Comparison of ENCODE assay signal across 16 cellular contexts in the genomic region with DNA sequence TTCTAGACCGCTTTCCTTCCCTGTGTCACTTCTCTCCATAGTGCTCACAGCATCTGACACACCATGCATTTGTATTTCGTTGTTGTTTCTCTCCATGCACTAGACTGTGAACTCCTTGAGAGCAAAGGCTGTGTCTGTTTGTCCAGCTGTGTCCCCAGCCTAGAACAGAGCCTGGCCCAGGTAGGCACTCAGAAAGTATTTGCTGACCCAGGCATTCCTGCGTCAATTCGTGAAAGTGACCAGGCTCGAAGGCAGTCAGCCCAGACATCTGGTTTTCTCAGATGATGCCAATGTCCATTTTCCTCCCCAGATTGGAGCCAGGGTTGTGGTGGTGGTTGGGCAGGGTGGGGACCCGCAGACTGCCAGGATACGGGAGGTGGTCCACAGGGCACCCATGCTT.
"Had no signal": no experiment of that assay in that cellular context is flagged by ENCODE, and none has a peak within 500 bp of the region (broad histone marks: within the 10 kb centered on the region; RNA-seq: fewer than 3 reads in every experiment).

No MANE protein-coding gene starts in this region.

- H3K4me3 ChIP-seq: SJSA1, SK-N-MC had no signal

- H3K27me3 ChIP-seq: SJSA1 had no signal

- DNase-seq: KBM-7, NCI-H1092, NCI-H187, NCI-H2029, NCI-H2227 treated with DMSO at 0.1 percent for 48 hours, NCI-H524, NCI-H526 treated with DMSO at 0.1 percent for 48 hours, NCI-H748 treated with DMSO at 0.1 percent for 48 hours, Right ventricle myocardium superior, RPMI8226, SIG-M5 had no signal

- FAIRE-seq: HTR-8/SVneo, RCC 7860 had no signal

- H3K9me3 ChIP-seq: SJSA1 had no signal

- H3K4me1 ChIP-seq: SJSA1 had no signal

- H3K27ac ChIP-seq: HL-60, SJSA1, SK-N-MC had no signal

- H3K36me3 ChIP-seq: SJSA1 had no signal
